Comparison of ENCODE assay signal across 12 cellular contexts in genomic region chr15:58303236-58303635, GRCh38.
"Had no signal": no experiment of that assay in that cellular context is flagged by ENCODE, and none has a peak within 500 bp of the region (broad histone marks: within the 10 kb centered on the region; RNA-seq: fewer than 3 reads in every experiment).

No MANE protein-coding gene starts in this region.

- DNase-seq: activated CD4-positive, alpha-beta T cell treated with anti-CD3 and anti-CD28 coated beads for 48 hours; dermis blood vessel endothelial cell; effector memory CD8-positive, alpha-beta T cell; gastrocnemius medialis; heart right ventricle; mesendoderm; ovary; right lobe of liver; SK-N-SH; stimulated activated CD4-positive, alpha-beta T cell treated with anti-CD3 and anti-CD28 coated beads, Interleukin-4, amount 100 ng/mL, for 4 hours; stimulated activated CD8-positive, alpha-beta memory T cell treated with anti-CD3 and anti-CD28 coated beads, Interleukin-4, amount 100 ng/mL, for 48 hours; stimulated activated naive CD4-positive, alpha-beta T cell treated with Interleukin-2 at 50 U/mL for 16 hours had no signal

- ATAC-seq: effector memory CD8-positive, alpha-beta T cell; gastrocnemius medialis; heart right ventricle had no signal

- H3K27ac Mint-ChIP-seq: effector memory CD8-positive, alpha-beta T cell had no signal

- H3K4me3 Mint-ChIP-seq: effector memory CD8-positive, alpha-beta T cell had no signal

- H3K9me3 Mint-ChIP-seq: effector memory CD8-positive, alpha-beta T cell had no signal
